Comparison of ENCODE assay signal across 10 cellular contexts in the genomic region with DNA sequence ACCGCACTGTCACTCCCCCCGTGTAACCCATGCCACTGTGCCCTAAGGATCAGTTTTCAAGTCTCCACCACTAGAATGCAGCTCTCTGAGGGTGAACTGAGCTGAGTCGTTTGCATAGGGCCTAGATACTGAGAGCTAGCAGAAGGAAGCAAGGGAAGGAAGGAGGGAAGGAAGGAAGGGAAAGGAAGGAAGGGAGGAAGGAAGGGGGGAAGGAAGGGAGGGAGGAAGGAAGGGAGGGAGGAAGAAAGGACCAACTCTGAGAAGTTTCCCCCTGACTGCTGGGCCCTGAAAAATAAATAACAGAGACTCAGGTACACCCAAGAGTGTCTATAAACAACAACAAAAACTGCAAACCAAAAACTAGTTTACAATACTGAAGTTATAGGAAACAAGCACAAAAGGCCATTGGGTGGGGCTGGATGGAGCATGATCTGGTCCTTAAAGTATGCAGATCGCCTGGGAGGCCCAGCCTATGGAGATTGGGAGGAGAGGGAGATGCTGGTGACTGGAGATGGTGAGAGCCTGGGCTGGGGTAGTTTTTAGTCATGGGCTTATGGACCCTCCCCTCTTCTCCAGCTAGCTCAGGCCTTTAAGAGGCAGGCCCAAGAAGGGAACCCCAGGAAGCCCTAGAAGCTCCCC. TPM values are rescaled to one million over a fixed set of nuclear protein-coding genes. Genes with fewer than 3 reads are reported as not detected.
DNase-seq lines count a peak whose midpoint lies in the region; ATAC-seq and TF ChIP-seq lines count a peak whose summit lies in the region.
"Had no signal": no experiment of that assay in that cellular context is flagged by ENCODE, and none has a peak within 500 bp of the region (broad histone marks: within the 10 kb centered on the region; RNA-seq: fewer than 3 reads in every experiment).

No MANE protein-coding gene starts in this region.

- H3K4me1 ChIP-seq in BLaER1 (peaks cover 49% of the 10 kb centered on the region), GM23338 (ENCODE audit: insufficient read depth) (peaks cover 12% of the 10 kb centered on the region; the same call in 1 of the 2 replicates)

- peaks cover 42% of the 10 kb centered on the region for H3K27me3 Mint-ChIP-seq in GM23338 (ENCODE audit: insufficient read depth, low read depth, poor library complexity)
- H3K27me3 Mint-ChIP-seq in brain = peaks cover 12% of the 10 kb centered on the region
- H3K27me3 Mint-ChIP-seq in naive B cell = no peaks in the 10 kb centered on the region
- H3K27me3 Mint-ChIP-seq: activated naive CD8-positive, alpha-beta T cell had no signal

- no peaks in the 10 kb centered on the region for H3K9me2 ChIP-seq in GM23338 (ENCODE audit: insufficient read depth)

- no peak overlapping the region for H3K27ac ChIP-seq in BLaER1
- no peak overlapping the region for H3K27ac ChIP-seq in GM23338 (ENCODE audit: low read depth)

- H3K36me3 Mint-ChIP-seq in GM23338 (ENCODE audit: low read depth) (peaks cover 20% of the 10 kb centered on the region), brain (peaks cover 3% of the 10 kb centered on the region), naive B cell (peaks cover 3 to 10% of the 10 kb centered on the region in 2 donors)

- TF ChIP-seq CTCF in GM23338 (conservative IDR thresholded peaks at IDR 0.05; ENCODE audit: low read depth in 2 of 2) (no peak), brain (conservative IDR thresholded peaks at IDR 0.05) (no peak)

- H3K4me3 ChIP-seq in BLaER1 (no peak overlapping the region), GM23338 (no peak overlapping the region)

- H3K4me2 ChIP-seq in BLaER1 (peak overlapping the region; percentile 37; the same call in 1 of the 2 replicates), GM23338 (peak overlapping the region; percentile 75)

- DNase-seq in GM23338 (ENCODE audit: low spot score) (no peak), naive B cell (no peak), NCI-H1694 (lab: John Stamatoyannopoulos, UW) (no peak), T-helper 9 cell (no peak)

- H3K36me3 ChIP-seq in BLaER1 (peaks cover 17% of the 10 kb centered on the region), GM23338 (ENCODE audit: insufficient read depth) (peaks cover 5% of the 10 kb centered on the region; the same call in 1 of the 2 replicates)

- peak overlapping the region; percentile 97; the same call in 2 of the 3 replicates for H3K4me3 Mint-ChIP-seq in GM23338
- H3K4me3 Mint-ChIP-seq in brain = peak overlapping the region; percentile 14 to 99 (median 57)
- H3K4me3 Mint-ChIP-seq in naive B cell = peak overlapping the region in 4 of 8 donors; percentile 4 to 98 (median 74)

- no peak overlapping the region for H3K27ac Mint-ChIP-seq in GM23338
- H3K27ac Mint-ChIP-seq in brain = peak overlapping the region in 3 of 5 experiments; percentile 39 to 99 (median 98)
- peak overlapping the region; percentile 38 to 99 (median 98) for H3K27ac Mint-ChIP-seq in naive B cell

- H3K27me3 ChIP-seq in BLaER1 (no peaks in the 10 kb centered on the region), GM23338 (ENCODE audit: insufficient read depth) (peaks cover 50% of the 10 kb centered on the region)

- no peaks in the 10 kb centered on the region for H3K9me3 ChIP-seq in BLaER1

- H4K20me1 ChIP-seq in BLaER1 = no peaks in the 10 kb centered on the region
- H4K20me1 ChIP-seq in GM23338 (replicated peaks; ENCODE audit: insufficient read depth) = 0 out of 2 replicates have a peak, but pooled peaks cover 5% of the 10 kb centered on the region

- H3K4me1 Mint-ChIP-seq in GM23338 (peaks cover 23% of the 10 kb centered on the region), brain (peaks cover 31% of the 10 kb centered on the region), naive B cell (peaks cover 19 to 28% (median 24%) of the 10 kb centered on the region in 3 donors)

- H3K9ac ChIP-seq in BLaER1 = no peak overlapping the region

- peaks cover 7% of the 10 kb centered on the region; the same call in 1 of the 2 replicates for H3K79me2 ChIP-seq in GM23338 (replicated peaks; ENCODE audit: insufficient read depth)

- H3F3A ChIP-seq in GM23338 (replicated peaks; ENCODE audit: low read depth) = peaks cover 5% of the 10 kb centered on the region

- H3K9me3 Mint-ChIP-seq in GM23338 (no peaks in the 10 kb centered on the region), brain (no peaks in the 10 kb centered on the region), naive B cell (no peaks in the 10 kb centered on the region)

- H2AFZ ChIP-seq in GM23338 = no peak overlapping the region

- ATAC-seq in GM23338 (no peak), naive B cell (ENCODE audit: low read depth in 2 of 2) (no peak), HG03439 (IDR thresholded peaks at IDR 0.05; ENCODE audit: unreplicated experiment) (no peak), GM18868 (IDR thresholded peaks at IDR 0.05; ENCODE audit: unreplicated experiment) (no peak)

TF ChIP-seq in GM23338, 12 proteins besides CTCF, POLR2A, EP300 and RAD21:
- TF ChIP-seq ZNF114 (CRISPR knock-in tag; IDR thresholded peaks at IDR 0.05) (no peak), ZNF331 (CRISPR knock-in tag; IDR thresholded peaks at IDR 0.05; ENCODE audit: low read depth) (no peak), POLR2AphosphoS5 (IDR thresholded peaks at IDR 0.05; ENCODE audit: low read depth) (no peak), CREB1 (CRISPR knock-in tag; IDR thresholded peaks at IDR 0.05; ENCODE audit: low read depth) (no peak), JUNB (IDR thresholded peaks at IDR 0.05; ENCODE audit: unreplicated experiment) (no peak), ETS1 (IDR thresholded peaks at IDR 0.05) (no peak)
- TF ChIP-seq, protein P1, sequence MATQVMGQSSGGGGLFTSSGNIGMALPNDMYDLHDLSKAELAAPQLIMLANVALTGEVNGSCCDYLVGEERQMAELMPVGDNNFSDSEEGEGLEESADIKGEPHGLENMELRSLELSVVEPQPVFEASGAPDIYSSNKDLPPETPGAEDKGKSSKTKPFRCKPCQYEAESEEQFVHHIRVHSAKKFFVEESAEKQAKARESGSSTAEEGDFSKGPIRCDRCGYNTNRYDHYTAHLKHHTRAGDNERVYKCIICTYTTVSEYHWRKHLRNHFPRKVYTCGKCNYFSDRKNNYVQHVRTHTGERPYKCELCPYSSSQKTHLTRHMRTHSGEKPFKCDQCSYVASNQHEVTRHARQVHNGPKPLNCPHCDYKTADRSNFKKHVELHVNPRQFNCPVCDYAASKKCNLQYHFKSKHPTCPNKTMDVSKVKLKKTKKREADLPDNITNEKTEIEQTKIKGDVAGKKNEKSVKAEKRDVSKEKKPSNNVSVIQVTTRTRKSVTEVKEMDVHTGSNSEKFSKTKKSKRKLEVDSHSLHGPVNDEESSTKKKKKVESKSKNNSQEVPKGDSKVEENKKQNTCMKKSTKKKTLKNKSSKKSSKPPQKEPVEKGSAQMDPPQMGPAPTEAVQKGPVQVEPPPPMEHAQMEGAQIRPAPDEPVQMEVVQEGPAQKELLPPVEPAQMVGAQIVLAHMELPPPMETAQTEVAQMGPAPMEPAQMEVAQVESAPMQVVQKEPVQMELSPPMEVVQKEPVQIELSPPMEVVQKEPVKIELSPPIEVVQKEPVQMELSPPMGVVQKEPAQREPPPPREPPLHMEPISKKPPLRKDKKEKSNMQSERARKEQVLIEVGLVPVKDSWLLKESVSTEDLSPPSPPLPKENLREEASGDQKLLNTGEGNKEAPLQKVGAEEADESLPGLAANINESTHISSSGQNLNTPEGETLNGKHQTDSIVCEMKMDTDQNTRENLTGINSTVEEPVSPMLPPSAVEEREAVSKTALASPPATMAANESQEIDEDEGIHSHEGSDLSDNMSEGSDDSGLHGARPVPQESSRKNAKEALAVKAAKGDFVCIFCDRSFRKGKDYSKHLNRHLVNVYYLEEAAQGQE (IDR thresholded peaks at IDR 0.05; ENCODE audit: unreplicated experiment) = no peak

RNA-seq across cellular contexts. Expression of gene MRPS15, which starts 1.7 kb away (rescaled TPM):
- 86.4 and 105 TPM in 2 replicates for total RNA-seq in GM23338 (2014; rRNA removed; shearing (Covaris generic))
- polyA plus RNA-seq in GM23338 (2016; fragmentation: Nextera tagmentation; extraction: Ambion mirVana) (311 and 312 TPM in 2 replicates), brain (ENCODE audit: insufficient read depth, low read depth, low replicate concordance) (104 TPM), naive B cell (ENCODE audit: low read depth in 6 of 6) (10 to 100 TPM; 55.6 to 86.7 (median 62.4) TPM)

RNA-seq across cellular contexts. Expression of gene OSCP1, which starts 15.6 kb away (rescaled TPM):
- 0.58 and 2.2 TPM in 2 replicates for total RNA-seq in GM23338 (2014; rRNA removed; shearing (Covaris generic))
- 2.6 and 3.0 TPM in 2 replicates for polyA plus RNA-seq in GM23338 (2016; fragmentation: Nextera tagmentation; extraction: Ambion mirVana)
- 18.0 TPM for polyA plus RNA-seq in brain (ENCODE audit: insufficient read depth, low read depth, low replicate concordance)
- under 1 TPM in 1 of 6 donors, not detected in 5; 0.62 TPM for polyA plus RNA-seq in naive B cell (ENCODE audit: low read depth in 6 of 6)

RNA-seq across cellular contexts. Expression of gene CSF3R, which starts 16.9 kb away (rescaled TPM):
- total RNA-seq in GM23338 (2014; rRNA removed; shearing (Covaris generic)) = not detected in 2 replicates
- polyA plus RNA-seq in GM23338 (2016; fragmentation: Nextera tagmentation; extraction: Ambion mirVana) (not detected in 2 replicates), brain (ENCODE audit: insufficient read depth, low read depth, low replicate concordance) (1.9 TPM), naive B cell (ENCODE audit: low read depth in 6 of 6) (1 to 10 TPM in 3 of 6 donors, under 1 TPM in 3; 0.12 to 4.4 (median 0.78) TPM)
- total RNA-seq: dermis microvascular lymphatic vessel endothelial cell had no signal
